20 cellular contexts compared by ENCODE assay signal in the genomic region with DNA sequence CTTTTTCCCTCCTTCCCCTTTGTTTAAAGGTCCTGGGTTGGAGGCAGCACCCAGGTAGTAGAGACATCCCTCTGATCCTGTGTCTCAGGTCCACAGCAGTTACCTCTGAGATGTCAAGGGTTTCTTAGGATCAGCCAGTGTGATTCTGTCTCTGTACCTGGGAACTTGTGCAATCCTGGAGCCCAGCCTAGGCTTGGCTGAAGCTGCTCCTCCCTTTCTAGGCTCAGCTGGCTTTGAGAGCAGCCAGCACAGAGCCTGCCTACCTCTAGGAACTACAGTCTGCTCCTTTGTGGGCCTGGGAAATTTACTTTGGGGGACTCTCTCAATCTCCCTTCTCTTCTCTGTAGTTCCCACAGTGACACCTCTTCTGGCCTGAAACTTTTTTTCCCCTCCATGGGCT.
"Had no signal": no experiment of that assay in that cellular context is flagged by ENCODE, and none has a peak within 500 bp of the region (broad histone marks: within the 10 kb centered on the region; RNA-seq: fewer than 3 reads in every experiment).

No MANE protein-coding gene starts in this region.

- H3K4me3 ChIP-seq: adrenal gland, breast epithelium, Peyer's patch had no signal

- H3K27me3 ChIP-seq: adrenal gland, breast epithelium, Peyer's patch had no signal

- H3K36me3 ChIP-seq: adrenal gland, breast epithelium, Peyer's patch had no signal

- H3K9ac ChIP-seq: KMS-11 had no signal

- H3K27ac ChIP-seq: adrenal gland, breast epithelium, KMS-11, Peyer's patch, RWPE1 had no signal

- H3K4me2 ChIP-seq: KMS-11 had no signal

- DNase-seq: activated CD4-positive, alpha-beta T cell treated with anti-CD3 and anti-CD28 coated beads for 4 hours; activated CD8-positive, alpha-beta memory T cell treated with anti-CD3 and anti-CD28 coated beads, Interleukin-2, amount 50 U/mL, for 48 hours; activated CD8-positive, alpha-beta T cell treated with anti-CD3 and anti-CD28 coated beads, Interleukin-2, amount 10 ng/mL, durations not matched to agents 7 days and 5 days; activated naive CD4-positive, alpha-beta T cell treated with anti-CD3 and anti-CD28 coated beads, Interleukin-2, amount 50 U/mL, for 16 hours; activated naive CD8-positive, alpha-beta T cell treated with anti-CD3 and anti-CD28 coated beads, Interleukin-2, amount 10 ng/mL, durations not matched to agents 7 days and 5 days; activated T-cell treated with anti-CD3 and anti-CD28 coated beads, Interleukin-2, amount 50 U/mL, for 1 hour; adrenal gland; anterior cingulate cortex; central memory CD4-positive, alpha-beta T cell; NCI-H1092; NCI-H1417; NCI-H1930; NCI-H345; NCI-H524; Peyer's patch; SHP77 treated with DMSO at 0.1 percent for 48 hours had no signal

- ATAC-seq: activated CD4-positive, CD25-positive, alpha-beta regulatory T cell treated with anti-CD3 and anti-CD28 coated beads, Interleukin-2, amount 50 U/mL, for 24 hours; activated CD8-positive, alpha-beta T cell treated with anti-CD3 and anti-CD28 coated beads, Interleukin-2, amount 10 ng/mL, durations not matched to agents 7 days and 5 days had no signal

- H3K4me1 ChIP-seq: adrenal gland, breast epithelium, Peyer's patch had no signal

- H3K9me3 ChIP-seq: adrenal gland, Peyer's patch had no signal
